ENCODE assay signal across 22 cellular contexts in genomic region chr15:62528505-62528904, GRCh38.
"Had no signal": no experiment of that assay in that cellular context is flagged by ENCODE, and none has a peak within 500 bp of the region (broad histone marks: within the 10 kb centered on the region; RNA-seq: fewer than 3 reads in every experiment).

No MANE protein-coding gene starts in this region.

- DNase-seq: cortex of kidney; effector memory CD4-positive, alpha-beta T cell; gastrocnemius medialis; heart right ventricle; hypothalamus; islet precursor cell; mammary epithelial cell; natural killer cell; nucleus accumbens; ovary; sigmoid colon; stimulated activated naive CD4-positive, alpha-beta T cell treated with Interleukin-2 at 50 U/mL for 16 hours; tibial artery; upper lobe of right lung had no signal

- H3K4me2 ChIP-seq: neural progenitor cell had no signal

- H3K27ac ChIP-seq: epithelial cell of prostate, esophagus muscularis mucosa, gastrocnemius medialis, heart right ventricle, neural progenitor cell, ovary, right atrium auricular region, sigmoid colon, skin epidermis, suprapubic skin, tibial artery, upper lobe of right lung had no signal

- H3K27ac Mint-ChIP-seq: mesothelial cell of epicardium, natural killer cell, neural progenitor cell had no signal

- H3K36me3 Mint-ChIP-seq: mesothelial cell of epicardium, natural killer cell, neural progenitor cell had no signal

- H3K9me3 ChIP-seq: esophagus muscularis mucosa, gastrocnemius medialis, heart right ventricle, ovary, right atrium auricular region, sigmoid colon, suprapubic skin, tibial artery, upper lobe of right lung had no signal

- H3K9ac ChIP-seq: neural progenitor cell had no signal

- H3K36me3 ChIP-seq: esophagus muscularis mucosa, gastrocnemius medialis, heart right ventricle, neural progenitor cell, ovary, right atrium auricular region, sigmoid colon, suprapubic skin, tibial artery, upper lobe of right lung had no signal

- ATAC-seq: gastrocnemius medialis, heart right ventricle, left lobe of liver, natural killer cell, upper lobe of right lung had no signal

- H3K27me3 ChIP-seq: esophagus muscularis mucosa, gastrocnemius medialis, heart right ventricle, neural progenitor cell, ovary, right atrium auricular region, sigmoid colon, suprapubic skin, tibial artery, upper lobe of right lung had no signal

- H3K4me3 ChIP-seq: esophagus muscularis mucosa, gastrocnemius medialis, heart right ventricle, neural progenitor cell, ovary, right atrium auricular region, sigmoid colon, skin epidermis, suprapubic skin, tibial artery, upper lobe of right lung had no signal

- H3K9me3 Mint-ChIP-seq: natural killer cell, neural progenitor cell had no signal

- H3K4me3 Mint-ChIP-seq: mesothelial cell of epicardium, natural killer cell, neural progenitor cell had no signal

- H2AFZ ChIP-seq: neural progenitor cell had no signal

- H3K4me1 Mint-ChIP-seq: natural killer cell had no signal

- H3K4me1 ChIP-seq: esophagus muscularis mucosa, right atrium auricular region, sigmoid colon, suprapubic skin, upper lobe of right lung had no signal
